Comparison of ENCODE assay signal across 8 cellular contexts in the genomic region with DNA sequence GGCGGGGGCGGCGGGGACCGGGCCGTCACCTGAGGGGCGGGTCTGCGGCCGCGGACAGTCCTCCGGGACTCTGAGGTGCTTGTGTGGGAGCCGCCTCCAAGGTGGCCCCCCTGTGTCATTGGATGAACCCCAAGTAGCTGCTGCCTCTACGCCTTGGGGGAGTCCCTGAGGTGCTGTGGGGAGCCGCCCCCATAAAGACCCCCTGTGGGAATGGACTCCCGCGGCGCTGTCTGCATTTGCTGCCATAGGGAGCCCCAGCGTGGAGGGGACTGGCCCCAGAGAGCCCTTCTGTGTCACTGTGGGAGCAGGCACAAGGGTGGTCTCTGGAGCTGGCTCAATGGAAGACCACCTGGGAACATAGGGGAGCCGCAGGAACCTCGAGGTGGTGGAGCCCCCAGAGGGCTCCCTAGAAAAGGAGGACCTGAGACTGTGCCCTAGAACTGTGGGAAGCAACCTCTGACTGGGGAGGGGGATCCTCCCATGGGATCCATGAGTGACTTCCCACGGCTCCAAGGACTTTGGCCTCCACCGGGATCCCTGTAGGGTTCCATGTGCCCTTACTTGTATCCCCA. TPM values are rescaled to one million over a fixed set of nuclear protein-coding genes. Genes with fewer than 3 reads are reported as not detected.
DNase-seq lines count a peak whose midpoint lies in the region; ATAC-seq, FAIRE-seq and TF ChIP-seq lines count a peak whose summit lies in the region.

No MANE protein-coding gene starts in this region.

- no peaks in the 10 kb centered on the region for H3K4me1 ChIP-seq in cardiac muscle cell (ENCODE audit: low read depth)

- H3K36me3 ChIP-seq in cardiac muscle cell = no peaks in the 10 kb centered on the region
- no peaks in the 10 kb centered on the region for H3K36me3 ChIP-seq in bronchial epithelial cell (ENCODE audit: control insufficient read depth, insufficient read depth, low read length)

- peaks cover 45 to 64% (median 53%) of the 10 kb centered on the region in 3 donors for H3K27me3 Mint-ChIP-seq in naive B cell

- no peaks in the 10 kb centered on the region for H3K4me1 Mint-ChIP-seq in naive B cell

- H3K27ac Mint-ChIP-seq in naive B cell = no peak overlapping the region

- H3K27me3 ChIP-seq in cardiac muscle cell = peaks cover 49% of the 10 kb centered on the region
- peaks cover 18% of the 10 kb centered on the region for H3K27me3 ChIP-seq in bronchial epithelial cell (ENCODE audit: control insufficient read depth, insufficient read depth, low read length)

- no peak for DNase-seq in cardiac muscle cell (ENCODE audit: low read depth in 1 of 2, low spot score in 1 of 2)
- DNase-seq in left cardiac atrium = no peak
- DNase-seq in bronchial epithelial cell (ENCODE audit: low read depth) = no peak
- DNase-seq in naive B cell = no peak
- no peak for DNase-seq in urothelium cell line (ENCODE audit: low spot score)
- no peak for DNase-seq in NK-92 (lab: John Stamatoyannopoulos, UW; ENCODE audit: unreplicated experiment)
- DNase-seq in cerebellum (ENCODE audit: low spot score) = no peak

- H3K9me3 Mint-ChIP-seq in naive B cell = no peaks in the 10 kb centered on the region

- intact Hi-C loops in left cardiac atrium (cut with DNase I) = no loop called here

- ATAC-seq in left cardiac atrium (no peak), naive B cell (ENCODE audit: low read depth in 2 of 2) (peak; percentile 22 to 23), GM21737 (IDR thresholded peaks at IDR 0.05; ENCODE audit: unreplicated experiment) (no peak)

- TF ChIP-seq CTCF in cardiac muscle cell (IDR thresholded peaks at IDR 0.05; ENCODE audit: low read depth, low read length) = no peak
- TF ChIP-seq CTCF in bronchial epithelial cell (IDR thresholded peaks at IDR 0.05; ENCODE audit: insufficient read depth, low read length, severe bottlenecking) = no peak

- H3K36me3 Mint-ChIP-seq in naive B cell = no peaks in the 10 kb centered on the region

- peak overlapping the region in 7 of 8 donors; percentile 22 to 68 (median 50) for H3K4me3 Mint-ChIP-seq in naive B cell

- no peak for FAIRE-seq in bronchial epithelial cell (lab: Jason Lieb, UNC)
- FAIRE-seq in urothelium cell line (lab: Jason Lieb, UNC) = peak; percentile 62

- H3K4me3 ChIP-seq in cardiac muscle cell (peak overlapping the region; percentile 50), bronchial epithelial cell (ENCODE audit: low read depth, low read length) (peak overlapping the region; percentile 13)

- no peak overlapping the region for H3K27ac ChIP-seq in cardiac muscle cell

- H3K9me3 ChIP-seq in cardiac muscle cell (ENCODE audit: low read depth) = no peaks in the 10 kb centered on the region

RNA-seq across cellular contexts. Expression of a gene that starts 0.4 kb away (rescaled TPM):
- total RNA-seq in cardiac muscle cell (1.1 and 2.9 TPM in 2 replicates), left cardiac atrium (under 1 TPM; 0.32 to 0.47 TPM), bronchial epithelial cell (0.13 and 0.26 TPM in 2 replicates), cerebellum (12.0 TPM)
- polyA plus RNA-seq in cardiac muscle cell (0.95 and 1.4 TPM in 2 replicates), naive B cell (ENCODE audit: low read depth in 6 of 6) (not detected)

RNA-seq across cellular contexts. Expression of a gene that starts 31.0 kb away (rescaled TPM):
- total RNA-seq in cardiac muscle cell = 39.0 and 44.1 TPM in 2 replicates
- 24.6 and 32.2 TPM in 2 replicates for polyA plus RNA-seq in cardiac muscle cell
- 10 to 100 TPM; 31.2 to 67.7 TPM for total RNA-seq in left cardiac atrium
- total RNA-seq in bronchial epithelial cell = 8.2 and 11.0 TPM in 2 replicates
- polyA plus RNA-seq in naive B cell (ENCODE audit: low read depth in 6 of 6) = 1 to 10 TPM in 3 of 6 donors, under 1 TPM in 2, not detected in 1; 0.31 to 1.9 (median 1.4) TPM
- 18.6 TPM for total RNA-seq in cerebellum

Comparison
In these comparisons a context has a peak if more than half of its experiments do, and no peak if none do; other contexts are left out.
1. ATAC-seq: peak in naive B cell (2 of 2); none in left cardiac atrium (0 of 2) and GM21737 (single experiment).